In genomic region chr2:37013315-37013641, GRCh38 we compare ENCODE assay signal across 13 cellular contexts. TPM values are rescaled to one million over a fixed set of nuclear protein-coding genes. Genes with fewer than 3 reads are reported as not detected.
DNase-seq lines count a peak whose midpoint lies in the region; ATAC-seq lines count a peak whose summit lies in the region.
"Had no signal": no experiment of that assay in that cellular context is flagged by ENCODE, and none has a peak within 500 bp of the region (broad histone marks: within the 10 kb centered on the region; RNA-seq: fewer than 3 reads in every experiment).

No MANE protein-coding gene starts in this region.

- ATAC-seq in stimulated activated naive CD8-positive, alpha-beta T cell treated with anti-CD3 and anti-CD28 coated beads, Interleukin-15, amount 100 ng/mL, for 72 hours, result no peak
- peak; percentile 24 for ATAC-seq in HG02610 (IDR thresholded peaks at IDR 0.05; ENCODE audit: unreplicated experiment)
- ATAC-seq in HG03432 (IDR thresholded peaks at IDR 0.05; ENCODE audit: unreplicated experiment), result peak; percentile 20
- peak; percentile 41 to 54 for ATAC-seq in stimulated activated naive B cell treated with anti-CD40 and anti-IgM and Interleukin-4, amounts not matched to agents 10 μg/mL and 1 μg/mL and 100 μg/mL, for 72 hours (replicated peaks)
- ATAC-seq: activated T-cell treated with anti-CD3 and anti-CD28 coated beads, Interleukin-2, amount 50 U/mL, for 72 hours had no signal

- peak overlapping the region; percentile 82 for H3K27ac Mint-ChIP-seq in stimulated activated naive CD8-positive, alpha-beta T cell treated with anti-CD3 and anti-CD28 coated beads, Interleukin-15, Interleukin-2, amounts not matched to agents 100 ng/mL and 50 ng/mL, for 24 hours
- H3K27ac Mint-ChIP-seq in stimulated activated naive CD8-positive, alpha-beta T cell treated with anti-CD3 and anti-CD28 coated beads, Interleukin-15, amount 100 ng/mL, for 72 hours, result no peak overlapping the region
- no peak overlapping the region for H3K27ac Mint-ChIP-seq in stimulated activated naive B cell treated with anti-CD40 and anti-IgM and Interleukin-4, amounts not matched to agents 10 μg/mL and 1 μg/mL and 100 μg/mL, for 72 hours
- H3K27ac Mint-ChIP-seq in activated CD4-positive, alpha-beta T cell treated with anti-CD3 and anti-CD28 coated beads, Interleukin-2, amount 10 ng/mL, durations not matched to agents 24 days and 14 days, result no peak overlapping the region
- H3K27ac Mint-ChIP-seq: progenitor cell of endocrine pancreas had no signal

- H3K4me1 Mint-ChIP-seq in stimulated activated naive CD8-positive, alpha-beta T cell treated with anti-CD3 and anti-CD28 coated beads, Interleukin-15, Interleukin-2, amounts not matched to agents 100 ng/mL and 50 ng/mL, for 24 hours (ENCODE audit: low read depth), result peaks cover 20% of the 10 kb centered on the region
- peaks cover 16% of the 10 kb centered on the region for H3K4me1 Mint-ChIP-seq in stimulated activated naive CD8-positive, alpha-beta T cell treated with anti-CD3 and anti-CD28 coated beads, Interleukin-15, amount 100 ng/mL, for 72 hours
- H3K4me1 Mint-ChIP-seq in stimulated activated naive B cell treated with anti-CD40 and anti-IgM and Interleukin-4, amounts not matched to agents 10 μg/mL and 1 μg/mL and 100 μg/mL, for 72 hours, result peaks cover 15 to 31% of the 10 kb centered on the region in 2 donors
- peaks cover 9% of the 10 kb centered on the region for H3K4me1 Mint-ChIP-seq in activated CD4-positive, alpha-beta T cell treated with anti-CD3 and anti-CD28 coated beads, Interleukin-2, amount 10 ng/mL, durations not matched to agents 24 days and 14 days

- no peak overlapping the region for H3K4me3 Mint-ChIP-seq in stimulated activated naive CD8-positive, alpha-beta T cell treated with anti-CD3 and anti-CD28 coated beads, Interleukin-15, Interleukin-2, amounts not matched to agents 100 ng/mL and 50 ng/mL, for 24 hours
- no peak overlapping the region for H3K4me3 Mint-ChIP-seq in stimulated activated naive CD8-positive, alpha-beta T cell treated with anti-CD3 and anti-CD28 coated beads, Interleukin-15, amount 100 ng/mL, for 72 hours
- no peak overlapping the region for H3K4me3 Mint-ChIP-seq in stimulated activated naive B cell treated with anti-CD40 and anti-IgM and Interleukin-4, amounts not matched to agents 10 μg/mL and 1 μg/mL and 100 μg/mL, for 72 hours
- no peak overlapping the region for H3K4me3 Mint-ChIP-seq in activated CD4-positive, alpha-beta T cell treated with anti-CD3 and anti-CD28 coated beads, Interleukin-2, amount 10 ng/mL, durations not matched to agents 24 days and 14 days
- H3K4me3 Mint-ChIP-seq: activated CD4-positive, alpha-beta T cell treated with anti-CD3 and anti-CD28 coated beads for 36 hours had no signal

- peaks cover 49% of the 10 kb centered on the region for H3K36me3 Mint-ChIP-seq in stimulated activated naive CD8-positive, alpha-beta T cell treated with anti-CD3 and anti-CD28 coated beads, Interleukin-15, Interleukin-2, amounts not matched to agents 100 ng/mL and 50 ng/mL, for 24 hours (ENCODE audit: low read depth)
- H3K36me3 Mint-ChIP-seq in stimulated activated naive B cell treated with anti-CD40 and anti-IgM and Interleukin-4, amounts not matched to agents 10 μg/mL and 1 μg/mL and 100 μg/mL, for 72 hours, result peaks cover 38 to 45% of the 10 kb centered on the region in 2 donors
- H3K36me3 Mint-ChIP-seq in activated CD4-positive, alpha-beta T cell treated with anti-CD3 and anti-CD28 coated beads, Interleukin-2, amount 10 ng/mL, durations not matched to agents 24 days and 14 days (ENCODE audit: low read depth), result peaks cover 40% of the 10 kb centered on the region

- intact Hi-C loops in activated CD4-positive, alpha-beta T cell treated with anti-CD3 and anti-CD28 coated beads, Interleukin-2, amount 10 ng/mL, durations not matched to agents 24 days and 14 days (cut with micrococcal nuclease), result no loop called here

- no peaks in the 10 kb centered on the region for H3K27me3 Mint-ChIP-seq in stimulated activated naive CD8-positive, alpha-beta T cell treated with anti-CD3 and anti-CD28 coated beads, Interleukin-15, Interleukin-2, amounts not matched to agents 100 ng/mL and 50 ng/mL, for 24 hours
- H3K27me3 Mint-ChIP-seq in stimulated activated naive CD8-positive, alpha-beta T cell treated with anti-CD3 and anti-CD28 coated beads, Interleukin-15, amount 100 ng/mL, for 72 hours, result no peaks in the 10 kb centered on the region
- no peaks in the 10 kb centered on the region for H3K27me3 Mint-ChIP-seq in stimulated activated naive B cell treated with anti-CD40 and anti-IgM and Interleukin-4, amounts not matched to agents 10 μg/mL and 1 μg/mL and 100 μg/mL, for 72 hours
- H3K27me3 Mint-ChIP-seq in activated CD4-positive, alpha-beta T cell treated with anti-CD3 and anti-CD28 coated beads, Interleukin-2, amount 10 ng/mL, durations not matched to agents 24 days and 14 days, result no peaks in the 10 kb centered on the region
- H3K27me3 Mint-ChIP-seq: activated CD4-positive, alpha-beta T cell treated with anti-CD3 and anti-CD28 coated beads for 36 hours; progenitor cell of endocrine pancreas had no signal

- no peaks in the 10 kb centered on the region for H3K9me3 Mint-ChIP-seq in stimulated activated naive CD8-positive, alpha-beta T cell treated with anti-CD3 and anti-CD28 coated beads, Interleukin-15, Interleukin-2, amounts not matched to agents 100 ng/mL and 50 ng/mL, for 24 hours
- no peaks in the 10 kb centered on the region for H3K9me3 Mint-ChIP-seq in stimulated activated naive CD8-positive, alpha-beta T cell treated with anti-CD3 and anti-CD28 coated beads, Interleukin-15, amount 100 ng/mL, for 72 hours
- no peaks in the 10 kb centered on the region for H3K9me3 Mint-ChIP-seq in stimulated activated naive B cell treated with anti-CD40 and anti-IgM and Interleukin-4, amounts not matched to agents 10 μg/mL and 1 μg/mL and 100 μg/mL, for 72 hours
- no peaks in the 10 kb centered on the region for H3K9me3 Mint-ChIP-seq in activated CD4-positive, alpha-beta T cell treated with anti-CD3 and anti-CD28 coated beads, Interleukin-2, amount 10 ng/mL, durations not matched to agents 24 days and 14 days
- H3K9me3 Mint-ChIP-seq: activated T-cell treated with anti-CD3 and anti-CD28 coated beads, Interleukin-2, amount 50 U/mL, for 72 hours had no signal

- no peak for DNase-seq in stimulated activated naive CD8-positive, alpha-beta T cell treated with anti-CD3 and anti-CD28 coated beads, Interleukin-15, amount 100 ng/mL, for 72 hours
- no peak for DNase-seq in stimulated activated naive B cell treated with anti-CD40 and anti-IgM and Interleukin-4, amounts not matched to agents 10 μg/mL and 1 μg/mL and 100 μg/mL, for 72 hours
- DNase-seq in NCI-H526 (lab: John Stamatoyannopoulos, UW) (no peak), NCI-H146 treated with DMSO at 0.1 percent for 48 hours (lab: John Stamatoyannopoulos, UW; ENCODE audit: unreplicated experiment) (no peak)
- no peak for DNase-seq in activated CD4-positive, alpha-beta T cell treated with anti-CD3 and anti-CD28 coated beads, Interleukin-2, amount 10 ng/mL, durations not matched to agents 24 days and 14 days
- DNase-seq: activated CD4-positive, alpha-beta T cell treated with anti-CD3 and anti-CD28 coated beads for 36 hours; activated T-cell treated with anti-CD3 and anti-CD28 coated beads, Interleukin-2, amount 50 U/mL, for 72 hours; dorsolateral prefrontal cortex; midbrain had no signal

RNA-seq across cellular contexts. Expression of gene STRN, which starts 46.9 kb away (rescaled TPM):
- total RNA-seq in activated CD4-positive, alpha-beta T cell treated with anti-CD3 and anti-CD28 coated beads, Interleukin-2, amount 10 ng/mL, durations not matched to agents 24 days and 14 days, result 27.0 and 28.0 TPM in 2 replicates
